Comparison of ENCODE assay signal across 23 cellular contexts in genomic region chr1:217402301-217402700, GRCh38.
"Had no signal": no experiment of that assay in that cellular context is flagged by ENCODE, and none has a peak within 500 bp of the region (broad histone marks: within the 10 kb centered on the region; RNA-seq: fewer than 3 reads in every experiment).

No MANE protein-coding gene starts in this region.

- H3K27me3 Mint-ChIP-seq: activated T-helper 17 cell treated with anti-CD3 and anti-CD28 coated beads, Interleukin-2, amount 50 U/mL, for 72 hours; brain; dendritic cell treated with granulocyte-macrophage colony-stimulating factor and Interleukin-4, amounts not matched to agents 40 ng/mL and 50 ng/mL, for 4 days had no signal

- H3K9me3 ChIP-seq: left ventricle myocardium inferior, sigmoid colon, testis, uterus had no signal

- H3K36me3 Mint-ChIP-seq: activated naive CD4-positive, alpha-beta T cell treated with anti-CD3 and anti-CD28 coated beads, Interleukin-2, amount 50 U/mL, for 72 hours; brain; immature natural killer cell; WTC11 had no signal

- H3K27ac Mint-ChIP-seq: activated naive CD4-positive, alpha-beta T cell treated with anti-CD3 and anti-CD28 coated beads, Interleukin-2, amount 50 U/mL, for 72 hours; activated T-helper 17 cell treated with anti-CD3 and anti-CD28 coated beads, Interleukin-2, amount 50 U/mL, for 72 hours; brain; dendritic cell treated with granulocyte-macrophage colony-stimulating factor and Interleukin-4, amounts not matched to agents 40 ng/mL and 50 ng/mL, for 4 days; immature natural killer cell; WTC11 had no signal

- H2AFZ ChIP-seq: hepatocyte had no signal

- ATAC-seq: activated naive CD4-positive, alpha-beta T cell treated with anti-CD3 and anti-CD28 coated beads, Interleukin-2, amount 50 U/mL, for 72 hours; activated T-helper 17 cell treated with anti-CD3 and anti-CD28 coated beads, Interleukin-2, amount 50 U/mL, for 72 hours; foreskin keratinocyte; WTC11 had no signal

- H3K4me1 Mint-ChIP-seq: activated T-helper 17 cell treated with anti-CD3 and anti-CD28 coated beads, Interleukin-2, amount 50 U/mL, for 72 hours; immature natural killer cell had no signal

- H3K36me3 ChIP-seq: left ventricle myocardium inferior, sigmoid colon, uterus had no signal

- H3K4me3 Mint-ChIP-seq: activated T-helper 17 cell treated with anti-CD3 and anti-CD28 coated beads, Interleukin-2, amount 50 U/mL, for 72 hours; brain; dendritic cell treated with granulocyte-macrophage colony-stimulating factor and Interleukin-4, amounts not matched to agents 40 ng/mL and 50 ng/mL, for 4 days; immature natural killer cell; neural crest cell; WTC11 had no signal

- H3K4me3 ChIP-seq: hepatocyte, left ventricle myocardium inferior, sigmoid colon, testis, uterus had no signal

- H3K79me2 ChIP-seq: hepatocyte had no signal

- H3K9me3 Mint-ChIP-seq: activated T-helper 17 cell treated with anti-CD3 and anti-CD28 coated beads, Interleukin-2, amount 50 U/mL, for 72 hours; brain; dendritic cell treated with granulocyte-macrophage colony-stimulating factor and Interleukin-4, amounts not matched to agents 40 ng/mL and 50 ng/mL, for 4 days; neural crest cell; WTC11 had no signal

- H3K27ac ChIP-seq: foreskin keratinocyte, hepatocyte, left ventricle myocardium inferior, sigmoid colon, testis, uterus had no signal

- H3K4me2 ChIP-seq: hepatocyte had no signal

- DNase-seq: activated T-cell treated with anti-CD3 and anti-CD28 coated beads, Interleukin-2, amount 50 U/mL, for 1 hour; aorta; caudate nucleus; effector CD4-positive, alpha-beta T cell; foreskin keratinocyte; glutamatergic neuron; immature natural killer cell; left ventricle myocardium inferior; retina; sigmoid colon; stimulated activated CD4-positive, alpha-beta T cell treated with anti-CD3 and anti-CD28 coated beads, Interleukin-4, amount 100 ng/mL, for 1 hour; stimulated activated naive CD4-positive, alpha-beta T cell; T-helper 9 cell; testis; trophoblast cell; uterus had no signal

- H3K27me3 ChIP-seq: foreskin keratinocyte, hepatocyte, sigmoid colon, testis, uterus had no signal

- H3K4me1 ChIP-seq: foreskin keratinocyte, left ventricle myocardium inferior, sigmoid colon, testis, uterus had no signal
